Comparison of ENCODE assay signal across 8 cellular contexts in the genomic region with DNA sequence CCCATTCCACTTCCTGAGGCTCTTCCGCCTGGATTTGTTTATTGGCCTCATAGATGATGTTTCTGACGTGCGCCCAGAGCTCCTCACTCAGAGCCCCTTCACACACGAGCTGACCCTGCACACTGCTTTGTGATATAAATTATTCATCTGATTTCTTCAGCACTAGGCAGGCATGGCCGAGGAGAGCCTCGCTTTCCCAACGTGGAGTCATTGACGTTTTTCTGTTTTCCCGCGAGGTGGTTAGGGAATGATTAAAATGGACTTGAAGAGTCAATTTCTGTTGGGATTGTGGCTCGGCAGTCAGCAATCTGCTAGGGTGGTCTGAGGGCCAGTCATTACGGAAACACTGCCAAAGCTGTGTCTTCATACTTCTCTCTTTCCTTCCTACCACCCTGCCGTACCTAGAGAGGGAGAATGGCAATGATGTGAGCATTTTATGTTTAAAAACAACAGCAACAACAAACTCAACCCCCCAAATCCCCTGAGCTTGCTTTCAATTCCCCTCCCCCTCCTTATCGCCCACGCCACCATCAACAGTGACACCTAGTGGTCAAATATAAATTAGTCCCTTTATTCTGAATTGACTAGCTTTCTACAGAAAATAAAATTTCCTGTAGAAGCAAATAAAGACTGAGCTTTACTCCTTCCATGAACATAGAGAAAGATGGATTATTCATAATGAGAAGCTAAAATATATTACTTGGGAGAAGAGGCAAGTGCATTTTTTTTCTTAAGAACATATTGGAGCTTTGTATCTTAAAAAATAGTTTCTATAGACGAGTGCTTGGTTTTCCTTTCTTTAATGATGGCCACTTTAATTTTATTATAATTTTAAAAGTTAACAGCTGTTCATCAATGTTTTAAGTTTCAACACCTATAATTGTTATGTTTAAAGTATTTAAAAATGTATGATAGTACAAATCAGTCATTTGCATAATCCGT.
DNase-seq lines count a peak whose midpoint lies in the region; ATAC-seq, FAIRE-seq and TF ChIP-seq lines count a peak whose summit lies in the region.

No MANE protein-coding gene starts in this region.

- ATAC-seq in GM21786 (IDR thresholded peaks at IDR 0.05; ENCODE audit: unreplicated experiment) (peak; percentile 63), HepG2 (peak; percentile 74), GM21737 (IDR thresholded peaks at IDR 0.05; ENCODE audit: unreplicated experiment) (no peak)

- intact Hi-C loops in HepG2 (cut with micrococcal nuclease; ENCODE audit: unreplicated experiment) = loop anchor here (1.0 kb wide), 2 partner anchors 414 to 427 kb away; no protein-coding TSS in a partner anchor

- H3K36me3 ChIP-seq in WERI-Rb-1 (no peaks in the 10 kb centered on the region), duodenal mucosa (ENCODE audit: control insufficient read depth in 1 of 2, insufficient read depth in 2 of 2, low read length in 2 of 2) (no peaks in the 10 kb centered on the region), HepG2 (replicated peaks in 1 of 2; ENCODE audit: control insufficient read depth in 1 of 2, insufficient read depth in 2 of 2, low read length in 2 of 2) (no peaks in the 10 kb centered on the region)

- TF ChIP-seq CTCF in WERI-Rb-1 (IDR thresholded peaks at IDR 0.05; ENCODE audit: low read depth, low read length) (peak; percentile 46), HepG2 (CRISPR knock-in tag; IDR thresholded peaks at IDR 0.05) (peak; percentile 86)

- TF ChIP-seq RAD21 in HepG2 (CRISPR knock-in tag; IDR thresholded peaks at IDR 0.05) = 0 out of 2 replicates have a peak, but pooled peaks have one; percentile 28

- peak; percentile 12 for FAIRE-seq in HepG2 (lab: Jason Lieb, UNC)

- 24% methylated on average over 17 of the region's 17 CpGs for WGBS in HepG2 (ENCODE audit: low lambda C conversion rate)

- no peaks in the 10 kb centered on the region for H3K79me2 ChIP-seq in HepG2 (ENCODE audit: insufficient read depth, low read length)

- H3K4me1 ChIP-seq in duodenal mucosa (ENCODE audit: control insufficient read depth in 1 of 2, insufficient read depth in 2 of 2, low read length in 2 of 2) (peaks cover 7 to 8% of the 10 kb centered on the region in 2 donors), HepG2 (ENCODE audit: insufficient read depth, low read length) (peaks cover 10% of the 10 kb centered on the region)

- H3K4me3 ChIP-seq in WERI-Rb-1 (ENCODE audit: low read depth, low read length) (peak overlapping the region; percentile 53), duodenal mucosa (ENCODE audit: low read depth in 1 of 2, low read length in 2 of 2) (peak overlapping the region; percentile 76), HepG2 (replicated peaks in 1 of 3; ENCODE audit: insufficient read depth in 1 of 3, low read depth in 2 of 3, low read length in 3 of 3) (peak overlapping the region; percentile 6 to 39 (median 38))

- H3K27ac ChIP-seq in WERI-Rb-1 = no peak overlapping the region
- peak overlapping the region; percentile 50 for H3K27ac ChIP-seq in duodenal mucosa (ENCODE audit: low read depth, low read length)
- H3K27ac ChIP-seq in HepG2 (ENCODE audit: extremely low read length, insufficient read depth, low read length) = no peak overlapping the region

- H3K9ac ChIP-seq in duodenal mucosa (ENCODE audit: low read depth in 1 of 2, low read length in 2 of 2) (peak overlapping the region; percentile 28 to 55), HepG2 (ENCODE audit: insufficient read depth, low read depth, low read length) (no peak overlapping the region)

- POLR2A ChIA-PET in HepG2 (lab: Yijun Ruan, JAX) = no interaction called here

- TF ChIP-seq POLR2A in HepG2 (IDR thresholded peaks at IDR 0.05; ENCODE audit: insufficient read depth in 1 of 2, low read depth in 2 of 2, low read length in 2 of 2) = no peak

- DNase-seq in CD1c-positive myeloid dendritic cell (ENCODE audit: extremely low spot score) (peak; percentile 47), NCI-H2081 treated with DMSO at 0.1 percent for 48 hours (lab: John Stamatoyannopoulos, UW) (peak; percentile 64), WERI-Rb-1 (peak; percentile 18), HepG2 (ENCODE audit: low spot score) (peak; percentile 34)
- peak; percentile 48 for DNase-seq in stimulated activated CD8-positive, alpha-beta memory T cell treated with anti-CD3 and anti-CD28 coated beads, Interleukin-4, amount 100 ng/mL, for 48 hours

- peak overlapping the region; percentile 75 for H3K4me2 ChIP-seq in HepG2 (ENCODE audit: low read depth, low read length)

- CTCF ChIA-PET in HepG2 (lab: Yijun Ruan, JAX; ENCODE audit: low intra/inter-chr PET ratio, low total read pairs) = interaction anchor here (1.6 to 2.3 kb wide), 2 partner anchors 414 to 427 kb away, joined by 13 to 16 read pairs; no protein-coding TSS in a partner anchor

- H2AFZ ChIP-seq in HepG2 (ENCODE audit: low read length) = peak overlapping the region; percentile 33

- TF ChIP-seq EP300 in HepG2 (IDR thresholded peaks at IDR 0.05; ENCODE audit: low read depth in 2 of 2, low read length in 2 of 2) (no peak), HepG2 (CRISPR knock-in tag; IDR thresholded peaks at IDR 0.05; ENCODE audit: borderline replicate concordance) (no peak)

- no peaks in the 10 kb centered on the region for H4K20me1 ChIP-seq in HepG2 (ENCODE audit: insufficient read depth, low read length)

- no TSS peak for BruUV-seq in HepG2 (replicated peaks; lab: Mats Ljungman, UMichigan)

- in situ Hi-C loops in HepG2 (cut with HindIII; ENCODE audit: extremely low pct_ligation_motif_present, low pct_unique_long_range_greater_than_20kb) = loop anchor here (5.0 kb wide), 1 partner anchor 427 kb away; a partner anchor contains a TSS

- H3K27me3 ChIP-seq in WERI-Rb-1 (ENCODE audit: insufficient read depth, low read depth, severe bottlenecking) = peaks cover 69% of the 10 kb centered on the region
- peaks cover 13 to 21% of the 10 kb centered on the region in 2 donors for H3K27me3 ChIP-seq in duodenal mucosa (ENCODE audit: control insufficient read depth in 1 of 2, insufficient read depth in 2 of 2, low read length in 2 of 2)
- H3K27me3 ChIP-seq in HepG2 (ENCODE audit: control insufficient read depth in 1 of 2, insufficient read depth in 2 of 2, low read length in 2 of 2) = peaks cover 0 to 19% of the 10 kb centered on the region in 2 experiments; a peak in 3 of 5 replicates

- H3K9me3 ChIP-seq in WERI-Rb-1 (ENCODE audit: severe bottlenecking) (no peaks in the 10 kb centered on the region), duodenal mucosa (ENCODE audit: control insufficient read depth in 1 of 2, low read length in 2 of 2) (no peaks in the 10 kb centered on the region), HepG2 (ENCODE audit: low read length) (no peaks in the 10 kb centered on the region)

TF ChIP-seq in HepG2, 621 proteins besides CTCF, POLR2A, EP300 and RAD21 (continues in another document):
- TF ChIP-seq ZNF781 (CRISPR knock-in tag; IDR thresholded peaks at IDR 0.05; ENCODE audit: borderline replicate concordance, not compliant biosample characterization) (no peak), DNMT1 (CRISPR knock-in tag; IDR thresholded peaks at IDR 0.05) (no peak), ZNF337 (CRISPR knock-in tag; IDR thresholded peaks at IDR 0.05; ENCODE audit: borderline replicate concordance, low read depth) (no peak), ISX (CRISPR knock-in tag; conservative IDR thresholded peaks at IDR 0.05) (no peak), ATRX (CRISPR knock-in tag; IDR thresholded peaks at IDR 0.05; ENCODE audit: borderline replicate concordance) (no peak)
- TF ChIP-seq, protein P1, sequence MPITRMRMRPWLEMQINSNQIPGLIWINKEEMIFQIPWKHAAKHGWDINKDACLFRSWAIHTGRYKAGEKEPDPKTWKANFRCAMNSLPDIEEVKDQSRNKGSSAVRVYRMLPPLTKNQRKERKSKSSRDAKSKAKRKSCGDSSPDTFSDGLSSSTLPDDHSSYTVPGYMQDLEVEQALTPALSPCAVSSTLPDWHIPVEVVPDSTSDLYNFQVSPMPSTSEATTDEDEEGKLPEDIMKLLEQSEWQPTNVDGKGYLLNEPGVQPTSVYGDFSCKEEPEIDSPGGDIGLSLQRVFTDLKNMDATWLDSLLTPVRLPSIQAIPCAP (CRISPR knock-in tag; IDR thresholded peaks at IDR 0.05; ENCODE audit: low read depth) = no peak
- TF ChIP-seq, protein P2, sequence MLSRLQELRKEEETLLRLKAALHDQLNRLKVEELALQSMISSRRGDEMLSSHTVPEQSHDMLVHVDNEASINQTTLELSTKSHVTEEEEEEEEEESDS (CRISPR knock-in tag; IDR thresholded peaks at IDR 0.05; ENCODE audit: borderline replicate concordance) = no peak
- TF ChIP-seq, protein P3, sequence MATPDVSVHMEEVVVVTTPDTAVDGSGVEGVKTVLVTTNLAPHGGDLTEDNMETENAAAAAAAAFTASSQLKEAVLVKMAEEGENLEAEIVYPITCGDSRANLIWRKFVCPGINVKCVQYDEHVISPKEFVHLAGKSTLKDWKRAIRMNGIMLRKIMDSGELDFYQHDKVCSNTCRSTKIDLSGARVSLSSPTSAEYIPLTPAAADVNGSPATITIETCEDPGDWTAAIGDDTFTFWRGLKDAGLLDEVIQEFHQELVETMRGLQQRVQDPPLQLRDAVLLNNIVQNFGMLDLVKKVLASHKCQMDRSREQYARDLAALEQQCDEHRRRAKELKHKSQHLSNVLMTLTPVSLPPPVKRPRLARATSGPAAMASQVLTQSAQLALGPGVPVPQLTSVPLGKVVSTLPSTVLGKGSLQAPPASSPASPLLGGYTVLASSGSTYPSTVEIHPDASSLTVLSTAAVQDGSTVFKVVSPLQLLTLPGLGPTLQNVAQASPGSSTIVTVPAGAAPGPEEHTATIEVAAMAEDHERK (CRISPR knock-in tag; IDR thresholded peaks at IDR 0.05; ENCODE audit: low read depth) = no peak
- TF ChIP-seq, protein P4, sequence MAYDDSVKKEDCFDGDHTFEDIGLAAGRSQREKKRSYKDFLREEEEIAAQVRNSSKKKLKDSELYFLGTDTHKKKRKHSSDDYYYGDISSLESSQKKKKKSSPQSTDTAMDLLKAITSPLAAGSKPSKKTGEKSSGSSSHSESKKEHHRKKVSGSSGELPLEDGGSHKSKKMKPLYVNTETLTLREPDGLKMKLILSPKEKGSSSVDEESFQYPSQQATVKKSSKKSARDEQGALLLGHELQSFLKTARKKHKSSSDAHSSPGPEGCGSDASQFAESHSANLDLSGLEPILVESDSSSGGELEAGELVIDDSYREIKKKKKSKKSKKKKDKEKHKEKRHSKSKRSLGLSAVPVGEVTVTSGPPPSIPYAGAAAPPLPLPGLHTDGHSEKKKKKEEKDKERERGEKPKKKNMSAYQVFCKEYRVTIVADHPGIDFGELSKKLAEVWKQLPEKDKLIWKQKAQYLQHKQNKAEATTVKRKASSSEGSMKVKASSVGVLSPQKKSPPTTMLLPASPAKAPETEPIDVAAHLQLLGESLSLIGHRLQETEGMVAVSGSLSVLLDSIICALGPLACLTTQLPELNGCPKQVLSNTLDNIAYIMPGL (CRISPR knock-in tag; IDR thresholded peaks at IDR 0.05; ENCODE audit: borderline replicate concordance in 1 of 2, low read depth in 1 of 2) = peak; percentile 33 to 53; a peak in 3 of 4 replicates
